In the genomic region with DNA sequence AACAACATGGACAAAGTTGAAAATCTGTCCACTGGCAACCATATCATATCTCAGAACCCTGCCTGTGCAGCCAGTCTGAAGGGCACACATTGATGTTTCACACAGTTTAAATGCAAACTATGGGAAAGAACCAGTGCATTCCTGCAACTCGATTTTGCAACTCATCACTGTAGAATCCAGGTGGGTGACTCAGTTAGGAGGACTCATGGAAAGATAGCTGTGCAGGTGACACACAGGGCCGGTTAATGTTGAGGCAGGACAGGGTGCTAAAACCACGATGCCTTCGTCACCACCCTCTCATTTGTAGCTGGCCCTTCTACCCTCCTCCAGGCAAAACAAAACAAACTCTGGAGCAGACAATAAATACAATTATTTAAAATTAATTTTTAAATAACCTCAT, we compare ENCODE assay signal across 18 cellular contexts.
DNase-seq lines count a peak whose midpoint lies in the region; ATAC-seq lines count a peak whose summit lies in the region.
"Had no signal": no experiment of that assay in that cellular context is flagged by ENCODE, and none has a peak within 500 bp of the region (broad histone marks: within the 10 kb centered on the region; RNA-seq: fewer than 3 reads in every experiment).

No MANE protein-coding gene starts in this region.

- peak; percentile 17 for DNase-seq in Daoy (ENCODE audit: low read depth)
- peak; percentile 75 for DNase-seq in M059J (ENCODE audit: low read depth)
- DNase-seq in epithelial cell of prostate (ENCODE audit: low read depth, low spot score) = peak; percentile 78
- DNase-seq in mesendoderm = peak; percentile 40
- no peak for DNase-seq in NK-92 (lab: John Stamatoyannopoulos, UW; ENCODE audit: unreplicated experiment)
- no peak for DNase-seq in NCI-H128 (lab: John Stamatoyannopoulos, UW; ENCODE audit: unreplicated experiment)
- DNase-seq: activated CD4-positive, alpha-beta T cell treated with anti-CD3 and anti-CD28 coated beads, Interleukin-2, amount 50 U/mL, for 1 hour; activated naive CD4-positive, alpha-beta T cell; anterior cingulate cortex; CD4-positive, alpha-beta memory T cell; DMS79 treated with DMSO at 0.1 percent for 48 hours; MV-4-11; natural killer cell; OCI-M1; retina; stimulated activated naive CD8-positive, alpha-beta T cell treated with anti-CD3 and anti-CD28 coated beads, Interleukin-15, amount 100 ng/mL, for 72 hours had no signal

- no peak overlapping the region for H3K23ac ChIP-seq in mesendoderm (ENCODE audit: low read length)

- no peak overlapping the region for H3K9ac ChIP-seq in mesendoderm (ENCODE audit: low read length)

- peaks cover 8% of the 10 kb centered on the region for H3K79me1 ChIP-seq in mesendoderm (ENCODE audit: low read length)

- peak overlapping the region; percentile 56 for H3K27ac ChIP-seq in epithelial cell of prostate
- H3K27ac ChIP-seq in mesendoderm (ENCODE audit: low read depth, low read length) = no peak overlapping the region

- H2AK5ac ChIP-seq in mesendoderm (ENCODE audit: low read length) = no peak overlapping the region

- no peaks in the 10 kb centered on the region for H3K27me3 ChIP-seq in mesendoderm (ENCODE audit: insufficient read depth, low read length, poor library complexity)

- H3K56ac ChIP-seq in mesendoderm (ENCODE audit: low read length) = no peak overlapping the region

- H4K8ac ChIP-seq in mesendoderm (ENCODE audit: low read depth, low read length) = no peak overlapping the region

- H3K79me2 ChIP-seq in mesendoderm (ENCODE audit: control insufficient read depth, insufficient read depth, low read length) = peaks cover 2% of the 10 kb centered on the region

- H3K36me3 ChIP-seq in mesendoderm (ENCODE audit: control insufficient read depth, insufficient read depth, low read length) = peaks cover 2% of the 10 kb centered on the region

- WGBS in mesendoderm (ENCODE audit: extremely low coverage, insufficient coverage, low lambda C conversion rate) = no CpG with 5 or more reads among the region's 4 CpGs

- no peak overlapping the region for H3K18ac ChIP-seq in mesendoderm (ENCODE audit: low read length)

- ATAC-seq in HG02884 (IDR thresholded peaks at IDR 0.05; ENCODE audit: unreplicated experiment) (no peak), HG02798 (IDR thresholded peaks at IDR 0.05; ENCODE audit: poor library complexity, unreplicated experiment) (no peak)
- ATAC-seq: natural killer cell; stimulated activated naive CD8-positive, alpha-beta T cell treated with anti-CD3 and anti-CD28 coated beads, Interleukin-15, amount 100 ng/mL, for 72 hours had no signal

- H4K5ac ChIP-seq in mesendoderm (ENCODE audit: low read length) = no peak overlapping the region

- no peak overlapping the region for H3K4me3 ChIP-seq in mesendoderm (ENCODE audit: low read length)

- peaks cover 15% of the 10 kb centered on the region for H3K4me1 ChIP-seq in mesendoderm (ENCODE audit: control insufficient read depth, low read depth, low read length)

- H2BK15ac ChIP-seq in mesendoderm (replicated peaks; ENCODE audit: low read depth) = no peak overlapping the region

- H2BK120ac ChIP-seq in mesendoderm (ENCODE audit: low read depth, low read length) = no peak overlapping the region

- H3K4ac ChIP-seq in mesendoderm (ENCODE audit: low read depth, low read length) = no peak overlapping the region

- no peak overlapping the region for H3K4me2 ChIP-seq in mesendoderm (ENCODE audit: low read length)

- no peak overlapping the region for H2BK5ac ChIP-seq in mesendoderm (ENCODE audit: low read length)

Comparison
In these comparisons a context has a peak if more than half of its experiments do, and no peak if none do; other contexts are left out.
1. DNase-seq: peak in Daoy (single experiment), M059J (single experiment), epithelial cell of prostate (single experiment) and mesendoderm (single experiment); none in NK-92 (single experiment) and NCI-H128 (single experiment).